ENCODE assay signal across 11 cellular contexts in genomic region chr20:18739785-18740184, GRCh38.
DNase-seq lines count a peak whose midpoint lies in the region; ATAC-seq and TF ChIP-seq lines count a peak whose summit lies in the region.
"Had no signal": no experiment of that assay in that cellular context is flagged by ENCODE, and none has a peak within 500 bp of the region (broad histone marks: within the 10 kb centered on the region; RNA-seq: fewer than 3 reads in every experiment).

No MANE protein-coding gene starts in this region.

- H3K4me3 ChIP-seq in H7 (ENCODE audit: insufficient read depth, low read depth, low read length) = no peak overlapping the region
- peak overlapping the region; percentile 6 for H3K4me3 ChIP-seq in adipocyte (ENCODE audit: low read length)
- H3K4me3 ChIP-seq in sigmoid colon = no peak overlapping the region

- H3K27me3 ChIP-seq in H7 (ENCODE audit: control insufficient read depth, insufficient read depth, low read length) = no peaks in the 10 kb centered on the region
- no peaks in the 10 kb centered on the region for H3K27me3 ChIP-seq in adipocyte (replicated peaks; ENCODE audit: control insufficient read depth, insufficient read depth, low read length)
- no peaks in the 10 kb centered on the region for H3K27me3 ChIP-seq in sigmoid colon

- intact Hi-C loops in left ventricle myocardium superior (cut with micrococcal nuclease) = no loop called here
- intact Hi-C loops in sigmoid colon (cut with DNase I) = no loop called here

- H3K27ac ChIP-seq in sigmoid colon = peak overlapping the region in 2 of 4 donors; percentile 57 to 65

- 71 to 72% methylated on average over 5 of the region's 5 CpGs for WGBS in sigmoid colon, 2 donors

- peak overlapping the region; percentile 8 for H3K9ac ChIP-seq in adipocyte (ENCODE audit: low read length)

- peak in 2 of 4 donors; percentile 44 to 72 for TF ChIP-seq EP300 in sigmoid colon (IDR thresholded peaks at IDR 0.05)

- peaks cover under 1% of the 10 kb centered on the region for H3K36me3 ChIP-seq in H7 (replicated peaks; ENCODE audit: control insufficient read depth, insufficient read depth, low read length)
- H3K36me3 ChIP-seq in adipocyte (ENCODE audit: control insufficient read depth, insufficient read depth, low read length, severe bottlenecking) = peaks cover 3% of the 10 kb centered on the region
- peaks cover 0 to 3% (median 0%) of the 10 kb centered on the region in 4 donors for H3K36me3 ChIP-seq in sigmoid colon

- H3K9me3 ChIP-seq in adipocyte (ENCODE audit: control insufficient read depth, low read length) (no peaks in the 10 kb centered on the region), sigmoid colon (no peaks in the 10 kb centered on the region)

- peaks cover 20% of the 10 kb centered on the region for H3K4me1 ChIP-seq in adipocyte (ENCODE audit: control insufficient read depth, insufficient read depth, low read length)
- peaks cover 0 to 22% (median 8%) of the 10 kb centered on the region in 4 donors for H3K4me1 ChIP-seq in sigmoid colon

- TF ChIP-seq CTCF in sigmoid colon (IDR thresholded peaks at IDR 0.05) = no peak

- peak; percentile 56 for DNase-seq in H7
- peak; percentile 72 for DNase-seq in adipocyte (ENCODE audit: low read depth)
- no peak for DNase-seq in left ventricle myocardium superior
- DNase-seq in sigmoid colon = peak; percentile 89
- no peak for DNase-seq in NOMO-1 treated with DMSO at 0.1 percent for 48 hours (lab: John Stamatoyannopoulos, UW; ENCODE audit: unreplicated experiment)
- DNase-seq in T-helper 9 cell = no peak
- no peak for DNase-seq in NCI-H748 treated with DMSO at 0.1 percent for 48 hours (lab: John Stamatoyannopoulos, UW)
- DNase-seq: activated CD4-positive, alpha-beta T cell treated with anti-CD3 and anti-CD28 coated beads for 48 hours; naive thymus-derived CD4-positive, alpha-beta T cell; NK-92 treated with Interleukin-12 subunit alpha and Interleukin-12 subunit beta, amount 100 ng/mL, for 24 hours had no signal

- no peak for TF ChIP-seq POLR2A in sigmoid colon (IDR thresholded peaks at IDR 0.05)

- peak; percentile 81 for ATAC-seq in left ventricle myocardium superior
- no peak for ATAC-seq in GM18498 (IDR thresholded peaks at IDR 0.05; ENCODE audit: unreplicated experiment)
- ATAC-seq: naive thymus-derived CD4-positive, alpha-beta T cell had no signal

Comparison
In these comparisons a context has a peak if more than half of its experiments do, and no peak if none do; other contexts are left out.
1. DNase-seq: peak in H7 (single experiment), adipocyte (single experiment) and sigmoid colon (single experiment); none in left ventricle myocardium superior (single experiment), NOMO-1 treated with DMSO at 0.1 percent for 48 hours (single experiment), T-helper 9 cell (single experiment) and NCI-H748 treated with DMSO at 0.1 percent for 48 hours (single experiment).